In genomic region chr10:22605168-22605567, GRCh38 we compare ENCODE assay signal across 8 cellular contexts.
A peak's percentile ranks its signal among the peaks of the same experiment; 100 is the strongest.
DNase-seq lines count a peak whose midpoint lies in the region; ATAC-seq and TF ChIP-seq lines count a peak whose summit lies in the region.

No MANE protein-coding gene starts in this region.

- TF ChIP-seq CTCF in Peyer's patch (IDR thresholded peaks at IDR 0.05) (no peak), foreskin fibroblast (IDR thresholded peaks at IDR 0.05; ENCODE audit: low read depth, low read length) (no peak)

- H3K36me3 ChIP-seq in Peyer's patch: no peaks in the 10 kb centered on the region

- no peaks in the 10 kb centered on the region for H3K9me3 ChIP-seq in Peyer's patch

- peak overlapping the region; percentile 35 for H3K4me3 Mint-ChIP-seq in activated T-cell treated with anti-CD3 and anti-CD28 coated beads, Interleukin-2, amount 50 U/mL, for 4 hours

- DNase-seq in activated T-cell treated with anti-CD3 and anti-CD28 coated beads, Interleukin-2, amount 50 U/mL, for 4 hours: no peak
- DNase-seq in activated T-cell treated with anti-CD3 and anti-CD28 coated beads, Interleukin-2, amount 50 U/mL, for 1 hour: no peak
- DNase-seq in Peyer's patch (no peak), foreskin fibroblast (peak; percentile 36 to 45), HuH-7.5 (ENCODE audit: low spot score) (no peak), NCI-H2029 (lab: John Stamatoyannopoulos, UW) (no peak)

- TF ChIP-seq POLR2A in Peyer's patch (IDR thresholded peaks at IDR 0.05): no peak

- H3K9me3 Mint-ChIP-seq in activated T-cell treated with anti-CD3 and anti-CD28 coated beads, Interleukin-2, amount 50 U/mL, for 4 hours: peaks cover 5% of the 10 kb centered on the region

- ATAC-seq in activated T-cell treated with anti-CD3 and anti-CD28 coated beads, Interleukin-2, amount 50 U/mL, for 4 hours: peak; percentile 57 to 62
- ATAC-seq in HG03097 (IDR thresholded peaks at IDR 0.05; ENCODE audit: low FRiP score, unreplicated experiment): no peak

- H3K4me3 ChIP-seq in Peyer's patch (no peak overlapping the region), foreskin fibroblast (ENCODE audit: low read depth in 1 of 2, low read length in 2 of 2) (no peak overlapping the region)

- H3K27me3 Mint-ChIP-seq in activated T-cell treated with anti-CD3 and anti-CD28 coated beads, Interleukin-2, amount 50 U/mL, for 4 hours (ENCODE audit: low read depth): no peaks in the 10 kb centered on the region

- peaks cover 85% of the 10 kb centered on the region for H3K4me1 Mint-ChIP-seq in activated T-cell treated with anti-CD3 and anti-CD28 coated beads, Interleukin-2, amount 50 U/mL, for 4 hours (ENCODE audit: low read depth)

- H3K27ac ChIP-seq in Peyer's patch: peak overlapping the region in 3 of 4 donors; percentile 65 to 74 (median 66)
- peak overlapping the region; percentile 75 for H3K27ac ChIP-seq in temporal lobe (ENCODE audit: low read depth, low read length)

- H3K36me3 Mint-ChIP-seq in activated T-cell treated with anti-CD3 and anti-CD28 coated beads, Interleukin-2, amount 50 U/mL, for 4 hours (ENCODE audit: insufficient read depth): peaks cover 31% of the 10 kb centered on the region

- peaks cover 0 to 33% (median 14%) of the 10 kb centered on the region in 4 donors for H3K4me1 ChIP-seq in Peyer's patch

- no peaks in the 10 kb centered on the region for H3K27me3 ChIP-seq in Peyer's patch

Comparison
In these comparisons a context has a peak if more than half of its experiments do, and no peak if none do; other contexts are left out.
1. DNase-seq: peak in foreskin fibroblast (2 of 2); none in activated T-cell treated with anti-CD3 and anti-CD28 coated beads, Interleukin-2, amount 50 U/mL, for 4 hours (single experiment), activated T-cell treated with anti-CD3 and anti-CD28 coated beads, Interleukin-2, amount 50 U/mL, for 1 hour (single experiment), Peyer's patch (0 of 3), HuH-7.5 (single experiment) and NCI-H2029 (single experiment).